1 cellular context compared by ENCODE assay signal in the genomic region with DNA sequence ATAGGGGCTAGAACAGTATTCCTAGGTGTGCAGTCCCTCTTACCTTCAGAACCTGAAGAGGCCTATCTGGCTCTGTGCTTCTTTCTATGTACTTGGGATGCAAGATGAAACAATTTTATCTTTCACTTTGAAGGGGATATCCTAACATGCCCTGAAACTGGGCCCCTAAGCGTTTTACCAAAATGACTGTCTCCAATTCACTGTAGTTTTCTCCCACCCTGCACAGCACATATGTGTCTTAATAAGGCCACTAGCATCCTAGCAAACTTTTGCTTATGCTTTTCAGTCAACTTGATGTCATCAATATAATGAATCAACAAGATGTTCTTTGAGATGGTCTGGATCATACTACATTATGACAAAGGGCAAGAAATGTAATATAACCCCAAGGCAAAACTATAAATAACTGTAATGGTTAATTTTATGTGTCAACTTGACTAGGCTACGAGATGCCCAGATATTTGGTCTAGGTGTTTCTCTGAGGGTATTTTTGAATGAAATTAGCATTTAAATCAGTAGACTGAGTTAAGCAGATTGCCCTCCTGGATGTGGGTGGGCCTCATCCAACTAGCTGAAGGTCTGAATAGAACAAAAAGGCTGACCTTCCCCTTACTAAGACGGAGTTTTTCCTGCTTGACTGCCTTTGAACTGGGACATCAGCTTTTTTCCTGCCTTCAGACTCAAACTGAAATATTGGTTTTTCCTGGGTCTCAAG.
TF ChIP-seq lines count a peak whose summit lies in the region.

No MANE protein-coding gene starts in this region.

TF ChIP-seq in K562, 482 proteins besides CTCF, POLR2A, EP300 and RAD21:
- peak; percentile 65; the same call in 1 of the 2 replicates for TF ChIP-seq ZNF134 (CRISPR knock-in tag; conservative IDR thresholded peaks at IDR 0.05)
- TF ChIP-seq, protein P1, sequence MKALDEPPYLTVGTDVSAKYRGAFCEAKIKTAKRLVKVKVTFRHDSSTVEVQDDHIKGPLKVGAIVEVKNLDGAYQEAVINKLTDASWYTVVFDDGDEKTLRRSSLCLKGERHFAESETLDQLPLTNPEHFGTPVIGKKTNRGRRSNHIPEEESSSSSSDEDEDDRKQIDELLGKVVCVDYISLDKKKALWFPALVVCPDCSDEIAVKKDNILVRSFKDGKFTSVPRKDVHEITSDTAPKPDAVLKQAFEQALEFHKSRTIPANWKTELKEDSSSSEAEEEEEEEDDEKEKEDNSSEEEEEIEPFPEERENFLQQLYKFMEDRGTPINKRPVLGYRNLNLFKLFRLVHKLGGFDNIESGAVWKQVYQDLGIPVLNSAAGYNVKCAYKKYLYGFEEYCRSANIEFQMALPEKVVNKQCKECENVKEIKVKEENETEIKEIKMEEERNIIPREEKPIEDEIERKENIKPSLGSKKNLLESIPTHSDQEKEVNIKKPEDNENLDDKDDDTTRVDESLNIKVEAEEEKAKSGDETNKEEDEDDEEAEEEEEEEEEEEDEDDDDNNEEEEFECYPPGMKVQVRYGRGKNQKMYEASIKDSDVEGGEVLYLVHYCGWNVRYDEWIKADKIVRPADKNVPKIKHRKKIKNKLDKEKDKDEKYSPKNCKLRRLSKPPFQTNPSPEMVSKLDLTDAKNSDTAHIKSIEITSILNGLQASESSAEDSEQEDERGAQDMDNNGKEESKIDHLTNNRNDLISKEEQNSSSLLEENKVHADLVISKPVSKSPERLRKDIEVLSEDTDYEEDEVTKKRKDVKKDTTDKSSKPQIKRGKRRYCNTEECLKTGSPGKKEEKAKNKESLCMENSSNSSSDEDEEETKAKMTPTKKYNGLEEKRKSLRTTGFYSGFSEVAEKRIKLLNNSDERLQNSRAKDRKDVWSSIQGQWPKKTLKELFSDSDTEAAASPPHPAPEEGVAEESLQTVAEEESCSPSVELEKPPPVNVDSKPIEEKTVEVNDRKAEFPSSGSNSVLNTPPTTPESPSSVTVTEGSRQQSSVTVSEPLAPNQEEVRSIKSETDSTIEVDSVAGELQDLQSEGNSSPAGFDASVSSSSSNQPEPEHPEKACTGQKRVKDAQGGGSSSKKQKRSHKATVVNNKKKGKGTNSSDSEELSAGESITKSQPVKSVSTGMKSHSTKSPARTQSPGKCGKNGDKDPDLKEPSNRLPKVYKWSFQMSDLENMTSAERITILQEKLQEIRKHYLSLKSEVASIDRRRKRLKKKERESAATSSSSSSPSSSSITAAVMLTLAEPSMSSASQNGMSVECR (CRISPR knock-in tag; IDR thresholded peaks at IDR 0.05): no peak
TF ChIP-seq in K562: peak in this region for 1.
